ENCODE assay signal across 12 cellular contexts in genomic region chr11:84261707-84262106, GRCh38.
A peak's percentile ranks its signal among the peaks of the same experiment; 100 is the strongest.
DNase-seq lines count a peak whose midpoint lies in the region; ATAC-seq, FAIRE-seq and TF ChIP-seq lines count a peak whose summit lies in the region.
"Had no signal": no experiment of that assay in that cellular context is flagged by ENCODE, and none has a peak within 500 bp of the region (broad histone marks: within the 10 kb centered on the region; RNA-seq: fewer than 3 reads in every experiment).

No MANE protein-coding gene starts in this region.

- H4K20me1 ChIP-seq in MM.1S (ENCODE audit: insufficient read depth, low read length) (no peaks in the 10 kb centered on the region), H1 (replicated peaks in 1 of 2; ENCODE audit: control insufficient read depth in 1 of 2, insufficient read depth in 2 of 2, low read length in 2 of 2) (no peaks in the 10 kb centered on the region)

- H3K23me2 ChIP-seq in H1 (ENCODE audit: low read depth, low read length) = no peaks in the 10 kb centered on the region

- POLR2A ChIA-PET in H1 (lab: Charles Lee; ENCODE audit: partially characterized antibody) = interaction anchor here (1.4 kb wide), 1 partner anchor 426 kb away, joined by 4 read pairs; no protein-coding TSS in a partner anchor

- no peak overlapping the region for H3K4me3 ChIP-seq in MM.1S (ENCODE audit: low read length)
- H3K4me3 ChIP-seq in H1 (ENCODE audit: extremely low read depth in 1 of 4, insufficient read depth in 2 of 4, low read depth in 3 of 4, low read length in 4 of 4) = no peak overlapping the region
- no peak overlapping the region for H3K4me3 ChIP-seq in retinal pigment epithelial cell (ENCODE audit: low read length)
- H3K4me3 ChIP-seq in foreskin fibroblast (ENCODE audit: low read depth in 1 of 2, low read length in 2 of 2) = no peak overlapping the region

- H4K8ac ChIP-seq in H1 (ENCODE audit: extremely low read depth, insufficient read depth, low read length) = no peak overlapping the region

- no peaks in the 10 kb centered on the region for H3F3A ChIP-seq in MM.1S (ENCODE audit: insufficient read depth, low read length)

- H2BK120ac ChIP-seq in H1 (replicated peaks; ENCODE audit: low read depth, low read length) = no peak overlapping the region

- H3K4me1 ChIP-seq in MM.1S (ENCODE audit: low read length) (no peaks in the 10 kb centered on the region), H1 (replicated peaks in 1 of 4; ENCODE audit: control insufficient read depth in 3 of 4, insufficient read depth in 4 of 4, low read length in 3 of 4) (no peaks in the 10 kb centered on the region)

- no peak overlapping the region for H4K5ac ChIP-seq in H1 (ENCODE audit: insufficient read length, low read depth, low read length)

- no peak for DNase-seq in MM.1S
- DNase-seq in H1 (ENCODE audit: low read depth in 1 of 2, low spot score in 2 of 2) = peak; percentile 13 to 46
- no peak for DNase-seq in retinal pigment epithelial cell (ENCODE audit: low read depth)
- no peak for DNase-seq in HuH-7 (ENCODE audit: low spot score)
- DNase-seq in foreskin fibroblast = no peak
- DNase-seq: activated gamma-delta T cell, NCI-H2227 treated with DMSO at 0.1 percent for 48 hours had no signal

- no peak overlapping the region for H4K91ac ChIP-seq in H1 (replicated peaks; ENCODE audit: insufficient read length, low read length)

- H3K4ac ChIP-seq in H1 (replicated peaks; ENCODE audit: insufficient read length, low read depth, low read length) = no peak overlapping the region

- ATAC-seq in GM19351 (IDR thresholded peaks at IDR 0.05; ENCODE audit: unreplicated experiment) (peak; percentile 65), HG02981 (IDR thresholded peaks at IDR 0.05; ENCODE audit: unreplicated experiment) (no peak)

- H3K79me1 ChIP-seq in H1 (ENCODE audit: low read depth, low read length) = no peaks in the 10 kb centered on the region

- no peak overlapping the region for H2BK5ac ChIP-seq in H1 (ENCODE audit: low read depth, low read length)

- H2BK12ac ChIP-seq in H1 (ENCODE audit: low read depth, low read length) = no peak overlapping the region

- H3K9me2 ChIP-seq in MM.1S (replicated peaks; ENCODE audit: insufficient read depth, low read length) = no peaks in the 10 kb centered on the region

- CTCF ChIA-PET in H1 (lab: Charles Lee; ENCODE audit: partially characterized antibody) = interaction anchor here (0.6 to 9.0 kb wide), 16 partner anchors 10 to 579 kb away, joined by 3 to 112 read pairs (median 4); no protein-coding TSS in a partner anchor

- no peak overlapping the region for H2AK5ac ChIP-seq in H1 (ENCODE audit: low read depth, low read length)

- TF ChIP-seq CTCF in MM.1S (IDR thresholded peaks at IDR 0.05; ENCODE audit: low read length) = peak; percentile 30; the same call in 1 of the 2 replicates
- peak; percentile 37 to 67 (median 56) for TF ChIP-seq CTCF in H1 (IDR thresholded peaks at IDR 0.05; ENCODE audit: control extremely low read depth in 1 of 3, insufficient read depth in 1 of 3, low read depth in 1 of 3, low read length in 3 of 3)
- TF ChIP-seq CTCF in retinal pigment epithelial cell (conservative IDR thresholded peaks at IDR 0.05; ENCODE audit: low read depth, low read length) = peak; percentile 45
- TF ChIP-seq CTCF in foreskin fibroblast (IDR thresholded peaks at IDR 0.05; ENCODE audit: low read depth, low read length) = no peak

- H3K14ac ChIP-seq in H1 (ENCODE audit: insufficient read length) = no peak overlapping the region

- H3K9me3 ChIP-seq in MM.1S (replicated peaks; ENCODE audit: insufficient read depth, low read length) (no peaks in the 10 kb centered on the region), H1 (ENCODE audit: insufficient read depth in 2 of 2, low read depth in 1 of 2, low read length in 1 of 2) (no peaks in the 10 kb centered on the region)

- H3K18ac ChIP-seq in H1 (ENCODE audit: extremely low read depth, low read length) = no peak overlapping the region

- H2AFZ ChIP-seq in MM.1S (ENCODE audit: low read length) (no peak overlapping the region), H1 (ENCODE audit: low read length) (no peak overlapping the region)

- H2BK20ac ChIP-seq in H1 (ENCODE audit: low read length) = no peak overlapping the region

- H3K27me3 ChIP-seq in MM.1S (replicated peaks; ENCODE audit: insufficient read depth, low read length) (no peaks in the 10 kb centered on the region), H1 (replicated peaks in 1 of 4; ENCODE audit: control insufficient read depth in 3 of 4, extremely low read depth in 1 of 4, insufficient read depth in 3 of 4, low read length in 3 of 4) (no peaks in the 10 kb centered on the region)

- H3K23ac ChIP-seq in H1 (ENCODE audit: insufficient read length) = no peak overlapping the region

- no peak overlapping the region for H3K9ac ChIP-seq in MM.1S (ENCODE audit: low read length)
- H3K9ac ChIP-seq in H1 (replicated peaks in 1 of 4; ENCODE audit: extremely low read depth in 1 of 4, low read depth in 3 of 4, low read length in 3 of 4) = no peak overlapping the region

- peak; percentile 79 for TF ChIP-seq RAD21 in H1 (IDR thresholded peaks at IDR 0.05 in 1 of 2, conservative IDR thresholded peaks at IDR 0.05 in 1 of 2; ENCODE audit: low read depth in 2 of 2, low read length in 2 of 2)

- TF ChIP-seq POLR2A in H1 (IDR thresholded peaks at IDR 0.05; ENCODE audit: control extremely low read depth in 1 of 2, low read depth in 2 of 2, low read length in 2 of 2) = no peak

- FAIRE-seq in H1 (lab: Jason Lieb, UNC) = no peak
- FAIRE-seq: endothelial cell of umbilical vein, G401.6 had no signal

- H3K4me2 ChIP-seq in MM.1S (ENCODE audit: low read depth, low read length) (no peak overlapping the region), H1 (ENCODE audit: insufficient read depth in 1 of 2, low read depth in 2 of 2, low read length in 2 of 2) (no peak overlapping the region)

- H2BK15ac ChIP-seq in H1 (ENCODE audit: low read length) = no peak overlapping the region

- TF ChIP-seq EP300 in H1 (IDR thresholded peaks at IDR 0.05; ENCODE audit: borderline replicate concordance in 1 of 2, low read depth in 2 of 2, low read length in 2 of 2) = no peak

- H3K36me3 ChIP-seq in MM.1S (replicated peaks; ENCODE audit: insufficient read depth, low read length) (no peaks in the 10 kb centered on the region), H1 (ENCODE audit: control insufficient read depth in 2 of 4, insufficient read depth in 4 of 4, low read length in 3 of 4) (no peaks in the 10 kb centered on the region)

- H3K56ac ChIP-seq in H1 (replicated peaks; ENCODE audit: insufficient read length, low read depth, low read length) = no peak overlapping the region

- H3K79me2 ChIP-seq in MM.1S (ENCODE audit: low read length) (no peaks in the 10 kb centered on the region), H1 (ENCODE audit: control insufficient read depth in 1 of 2, insufficient read depth in 2 of 2, low read length in 2 of 2) (no peaks in the 10 kb centered on the region)

- H3K27ac ChIP-seq in MM.1S (ENCODE audit: low read length) (no peak overlapping the region), H1 (ENCODE audit: low read depth, low read length) (no peak overlapping the region)
- H3K27ac ChIP-seq: HL-60 had no signal

TF ChIP-seq in H1, 55 proteins besides CTCF, POLR2A, EP300 and RAD21:
- no peak for TF ChIP-seq KDM4A (IDR thresholded peaks at IDR 0.05; ENCODE audit: low read depth, low read length, severe bottlenecking)
TF ChIP-seq in H1: peak in this region for 0.

Comparison
In these comparisons a context has a peak if more than half of its experiments do, and no peak if none do; other contexts are left out.
1. DNase-seq: peak in H1 (2 of 2); none in MM.1S (single experiment), retinal pigment epithelial cell (single experiment), HuH-7 (single experiment) and foreskin fibroblast (0 of 2).